Comparison of ENCODE assay signal across 7 cellular contexts in the genomic region with DNA sequence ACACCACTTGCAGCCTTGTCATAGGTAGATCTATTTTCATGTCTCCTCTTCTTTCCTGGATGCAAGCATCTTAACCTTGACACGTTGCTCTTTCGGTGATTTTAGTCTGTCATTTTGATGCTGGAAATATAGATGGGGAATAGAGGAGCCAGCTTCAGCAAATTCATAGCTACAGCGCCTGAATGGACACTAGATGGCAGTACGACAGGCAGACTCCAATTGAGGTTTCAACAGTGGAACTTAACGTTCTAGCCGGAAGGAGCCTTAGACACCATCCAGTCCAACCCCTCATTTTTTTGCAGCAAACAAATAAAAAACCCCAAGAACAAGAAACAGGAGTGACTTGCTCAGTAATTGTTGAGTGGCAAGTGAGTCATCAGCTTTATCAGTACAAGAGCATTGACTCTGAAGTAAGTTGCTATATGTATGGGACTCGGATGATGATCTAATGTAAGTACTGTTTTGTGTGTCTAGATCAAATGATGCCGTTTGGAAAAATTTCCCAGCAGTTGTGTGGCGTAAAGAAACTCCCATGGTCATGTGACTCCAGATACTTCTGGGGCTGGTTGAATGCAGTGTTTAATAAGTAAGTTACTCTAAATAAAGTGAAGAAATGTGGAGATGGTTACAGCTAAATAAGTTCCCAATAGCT. TPM values are rescaled to one million over a fixed set of nuclear protein-coding genes. Genes with fewer than 3 reads are reported as not detected.
DNase-seq lines count a peak whose midpoint lies in the region; ATAC-seq, FAIRE-seq and TF ChIP-seq lines count a peak whose summit lies in the region.

No MANE protein-coding gene starts in this region.

- intact Hi-C loops in right cardiac atrium (cut with DNase I): loop anchor here in 2 of 4 donors (5.0 kb wide), 1 partner anchor 211 kb away; a partner anchor contains a TSS
- intact Hi-C loops in sciatic nerve (cut with DNase I): loop anchor here (2.0 kb wide), 1 partner anchor 212 kb away; a partner anchor contains a TSS

- H4K20me1 ChIP-seq in SU-DHL-6 (ENCODE audit: low read depth, low read length): no peaks in the 10 kb centered on the region

- peak; percentile 88 for ATAC-seq in HG02678 (IDR thresholded peaks at IDR 0.05; ENCODE audit: unreplicated experiment)
- peak; percentile 95 to 97 for ATAC-seq in right cardiac atrium
- peak; percentile 96 for ATAC-seq in sciatic nerve

- no peaks in the 10 kb centered on the region for H3K4me1 ChIP-seq in right cardiac atrium (ENCODE audit: control insufficient read depth, insufficient read depth, low read length)

- H3K79me2 ChIP-seq in SU-DHL-6 (ENCODE audit: insufficient read depth, low read length): peaks cover 39% of the 10 kb centered on the region

- H2AFZ ChIP-seq in SU-DHL-6 (ENCODE audit: low read depth, low read length, severe bottlenecking): peak overlapping the region; percentile 78

- TF ChIP-seq CTCF in SU-DHL-6 (IDR thresholded peaks at IDR 0.05; ENCODE audit: insufficient read depth, low read length, poor library complexity, severe bottlenecking): peak; percentile 98

- H3F3A ChIP-seq in SU-DHL-6 (ENCODE audit: insufficient read depth): peaks cover 9% of the 10 kb centered on the region

- no peaks in the 10 kb centered on the region for H3K9me2 ChIP-seq in SU-DHL-6 (replicated peaks; ENCODE audit: insufficient read depth, low read length)

- H3K4me2 ChIP-seq in SU-DHL-6 (ENCODE audit: low read depth, low read length, poor library complexity, severe bottlenecking): peak overlapping the region; percentile 72

- DNase-seq in GM12891 (ENCODE audit: insufficient read length, low spot score) (no peak), NCI-H1105 (lab: John Stamatoyannopoulos, UW) (peak; percentile 78), amniotic stem cell (lab: John Stamatoyannopoulos, UW) (peak; percentile 99), right cardiac atrium (peak in 2 of 3 donors; percentile 45 to 65), sciatic nerve (ENCODE audit: low spot score) (peak; percentile 78)

- H3K9ac ChIP-seq in SU-DHL-6 (ENCODE audit: low read length): peak overlapping the region; percentile 50

- no peaks in the 10 kb centered on the region for H3K27me3 ChIP-seq in SU-DHL-6 (ENCODE audit: low read length)
- H3K27me3 ChIP-seq in right cardiac atrium (ENCODE audit: control insufficient read depth, insufficient read depth): no peaks in the 10 kb centered on the region

- FAIRE-seq in GM12891 (lab: Jason Lieb, UNC): peak; percentile 90

- peaks cover 10% of the 10 kb centered on the region; the same call in 1 of the 2 replicates for H3K36me3 ChIP-seq in SU-DHL-6 (ENCODE audit: low read length)

- no peaks in the 10 kb centered on the region for H3K9me3 ChIP-seq in SU-DHL-6 (ENCODE audit: insufficient read depth, low read length)
- no peaks in the 10 kb centered on the region for H3K9me3 ChIP-seq in right cardiac atrium (ENCODE audit: control insufficient read depth, low read length)

- H3K27ac ChIP-seq in SU-DHL-6 (ENCODE audit: low read depth, low read length) (peak overlapping the region; percentile 45), right cardiac atrium (ENCODE audit: low read length) (peak overlapping the region; percentile 39)

- WGBS in right cardiac atrium: 4% methylated on average over 9 of the region's 9 CpGs

- TF ChIP-seq POLR2A in GM12891 (IDR thresholded peaks at IDR 0.05; ENCODE audit: low read depth, low read length): no peak

- peak overlapping the region; percentile 34 for H3K4me3 ChIP-seq in SU-DHL-6 (ENCODE audit: insufficient read depth, low read length, poor library complexity, severe bottlenecking)
- H3K4me3 ChIP-seq in right cardiac atrium (ENCODE audit: low read length): peak overlapping the region; percentile 26

TF ChIP-seq in GM12891, 5 proteins besides CTCF, POLR2A, EP300 and RAD21:
- TF ChIP-seq PAX5 (IDR thresholded peaks at IDR 0.05; ENCODE audit: insufficient read depth, low read length, severe bottlenecking) (no peak), POU2F2 (IDR thresholded peaks at IDR 0.05; ENCODE audit: low read depth, low read length) (no peak), POLR2AphosphoS5 (IDR thresholded peaks at IDR 0.05; ENCODE audit: low read depth, low read length) (no peak)

RNA-seq across cellular contexts. Expression of a gene that starts 9.0 kb away (rescaled TPM):
- polyA plus RNA-seq in GM12891 (2012; ENCODE audit: low read depth, missing spikeins): 18.4 TPM
- total RNA-seq in right cardiac atrium (10 to 100 TPM; 14.8 to 23.6 (median 19.3) TPM), sciatic nerve (22.2 TPM)
- 19.9 TPM for polyA plus RNA-seq in right cardiac atrium

RNA-seq across cellular contexts. Expression of a gene that starts 9.1 kb away (rescaled TPM):
- polyA plus RNA-seq in GM12891 (2012; ENCODE audit: low read depth, missing spikeins): 7.6 TPM
- 1 to 10 TPM; 5.2 to 9.4 (median 7.7) TPM for total RNA-seq in right cardiac atrium
- 4.4 TPM for polyA plus RNA-seq in right cardiac atrium
- 4.6 TPM for total RNA-seq in sciatic nerve
